Comparison of ENCODE assay signal across 25 cellular contexts in genomic region chr6:166901626-166902025, GRCh38.
"Had no signal": no experiment of that assay in that cellular context is flagged by ENCODE, and none has a peak within 500 bp of the region (broad histone marks: within the 10 kb centered on the region; RNA-seq: fewer than 3 reads in every experiment).

No MANE protein-coding gene starts in this region.

- H3K4me3 ChIP-seq: ascending aorta, body of pancreas, MG63, SK-N-MC had no signal

- H3K4me1 Mint-ChIP-seq: activated naive CD8-positive, alpha-beta T cell treated with anti-CD3 and anti-CD28 coated beads, Interleukin-2, amount 50 U/mL, for 24 hours had no signal

- H3K9me3 Mint-ChIP-seq: activated naive CD8-positive, alpha-beta T cell treated with anti-CD3 and anti-CD28 coated beads, Interleukin-2, amount 50 U/mL, for 24 hours; activated T-cell treated with anti-CD3 and anti-CD28 coated beads, Interleukin-2, amount 50 U/mL, for 4 hours had no signal

- H3K4me3 Mint-ChIP-seq: activated naive CD8-positive, alpha-beta T cell treated with anti-CD3 and anti-CD28 coated beads, Interleukin-2, amount 50 U/mL, for 24 hours; activated T-cell treated with anti-CD3 and anti-CD28 coated beads, Interleukin-2, amount 50 U/mL, for 4 hours; central memory CD8-positive, alpha-beta T cell had no signal

- H3K9me3 ChIP-seq: ascending aorta, body of pancreas, MG63 had no signal

- H3K36me3 ChIP-seq: ascending aorta, MG63 had no signal

- H3K36me3 Mint-ChIP-seq: activated naive CD4-positive, alpha-beta T cell treated with anti-CD3 and anti-CD28 coated beads, Interleukin-2, amount 50 U/mL, for 72 hours had no signal

- H3K27ac Mint-ChIP-seq: activated naive CD4-positive, alpha-beta T cell treated with anti-CD3 and anti-CD28 coated beads, Interleukin-2, amount 50 U/mL, for 72 hours; activated naive CD8-positive, alpha-beta T cell treated with anti-CD3 and anti-CD28 coated beads, Interleukin-2, amount 50 U/mL, for 24 hours had no signal

- H3K4me1 ChIP-seq: ascending aorta, body of pancreas had no signal

- H3K27me3 ChIP-seq: ascending aorta, body of pancreas, MG63 had no signal

- H3K27ac ChIP-seq: ascending aorta, body of pancreas, SK-N-MC, VCaP had no signal

- DNase-seq: activated CD4-positive, CD25-positive, alpha-beta regulatory T cell; activated CD8-positive, alpha-beta memory T cell treated with anti-CD3 and anti-CD28 coated beads for 24 hours; activated effector memory CD4-positive, alpha-beta T cell treated with anti-CD3 and anti-CD28 coated beads, Interleukin-2, amount 50 U/mL, for 16 hours; activated naive CD4-positive, alpha-beta T cell treated with Interleukin-2 at 50 U/mL for 16 hours; activated naive CD8-positive, alpha-beta T cell treated with anti-CD3 and anti-CD28 coated beads, Interleukin-2, amount 50 U/mL, for 24 hours; activated T-cell treated with anti-CD3 and anti-CD28 coated beads, Interleukin-2, amount 50 U/mL, for 4 hours; amniotic stem cell; body of pancreas; MG63; MV-4-11; NCI-H1105; NCI-H1436; NCI-H1694 treated with DMSO at 0.1 percent for 48 hours; NCI-H2029 treated with DMSO at 0.1 percent for 48 hours; NCI-H345; NCI-H510A; NCI-H526 treated with DMSO at 0.1 percent for 48 hours; NCI-H82; RPMI8226; T-helper 1 cell had no signal

- H3K27me3 Mint-ChIP-seq: activated naive CD8-positive, alpha-beta T cell treated with anti-CD3 and anti-CD28 coated beads, Interleukin-2, amount 50 U/mL, for 24 hours; central memory CD8-positive, alpha-beta T cell had no signal

- ATAC-seq: activated naive CD4-positive, alpha-beta T cell treated with anti-CD3 and anti-CD28 coated beads, Interleukin-2, amount 50 U/mL, for 72 hours; activated naive CD8-positive, alpha-beta T cell treated with anti-CD3 and anti-CD28 coated beads, Interleukin-2, amount 50 U/mL, for 24 hours; activated T-cell treated with anti-CD3 and anti-CD28 coated beads, Interleukin-2, amount 50 U/mL, for 4 hours; body of pancreas had no signal
